In the genomic region with DNA sequence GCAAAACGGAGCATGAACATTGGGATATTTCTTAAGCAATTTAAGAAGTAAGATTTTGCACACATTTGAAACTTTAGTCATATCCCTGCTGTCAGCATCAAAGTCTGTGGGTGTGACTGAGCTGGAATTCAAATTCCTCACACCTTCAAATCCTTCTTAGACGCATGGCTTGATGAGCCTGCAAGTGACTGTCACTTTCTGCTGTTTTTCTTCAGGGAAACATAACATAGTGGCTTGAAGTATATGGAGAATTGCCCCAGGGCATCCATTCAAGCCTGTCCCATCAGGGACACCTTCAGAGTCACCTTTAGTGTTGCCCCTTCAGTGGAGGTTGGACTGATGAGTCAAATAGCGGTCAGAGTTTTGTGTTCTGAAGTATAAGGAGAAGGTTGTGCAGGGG, we compare ENCODE assay signal across 15 cellular contexts. TPM values are rescaled to one million over a fixed set of nuclear protein-coding genes. Genes with fewer than 3 reads are reported as not detected.
DNase-seq lines count a peak whose midpoint lies in the region; ATAC-seq and TF ChIP-seq lines count a peak whose summit lies in the region.
"Had no signal": no experiment of that assay in that cellular context is flagged by ENCODE, and none has a peak within 500 bp of the region (broad histone marks: within the 10 kb centered on the region; RNA-seq: fewer than 3 reads in every experiment).

No MANE protein-coding gene starts in this region.

- H3K4ac ChIP-seq in mesendoderm (ENCODE audit: low read depth, low read length) = no peak overlapping the region

- H4K20me1 ChIP-seq in HCT116 (ENCODE audit: insufficient read depth) = no peaks in the 10 kb centered on the region

- H3K36me3 ChIP-seq in HCT116 (ENCODE audit: control insufficient read depth in 1 of 2, insufficient read depth in 2 of 2, low read length in 2 of 2) (no peaks in the 10 kb centered on the region), mesendoderm (ENCODE audit: control insufficient read depth, insufficient read depth, low read length) (no peaks in the 10 kb centered on the region)

- no peak for TF ChIP-seq RAD21 in HCT116 (IDR thresholded peaks at IDR 0.05; ENCODE audit: low read depth)

- TF ChIP-seq CTCF in HCT116 (IDR thresholded peaks at IDR 0.05 in 2 of 3, conservative IDR thresholded peaks at IDR 0.05 in 1 of 3; ENCODE audit: borderline replicate concordance in 1 of 3, insufficient read depth in 1 of 3, low read depth in 2 of 3, low read length in 2 of 3) (no peak), chondrocyte (IDR thresholded peaks at IDR 0.05) (no peak)

- no peak overlapping the region for H3K18ac ChIP-seq in mesendoderm (ENCODE audit: low read length)

- no peak overlapping the region for H3K4me3 Mint-ChIP-seq in chondrocyte (ENCODE audit: unreplicated experiment)
- H3K4me3 Mint-ChIP-seq: B cell; CD4-positive, alpha-beta memory T cell had no signal

- no peak overlapping the region for H4K8ac ChIP-seq in mesendoderm (ENCODE audit: low read depth, low read length)

- H3K27ac ChIP-seq in HCT116 (ENCODE audit: low read depth, low read length) (no peak overlapping the region), mesendoderm (ENCODE audit: low read depth, low read length) (no peak overlapping the region)
- H3K27ac ChIP-seq: C4-2B, HL-60 had no signal

- peaks cover 0 to 10% of the 10 kb centered on the region in 2 experiments; a peak in 2 of 4 replicates for H3K4me1 ChIP-seq in HCT116 (ENCODE audit: control insufficient read depth in 1 of 2, insufficient read depth in 2 of 2, low read length in 2 of 2)
- peaks cover 19% of the 10 kb centered on the region for H3K4me1 ChIP-seq in mesendoderm (ENCODE audit: control insufficient read depth, low read depth, low read length)

- no peak overlapping the region for H3K23ac ChIP-seq in mesendoderm (ENCODE audit: low read length)

- no peak overlapping the region for H3K56ac ChIP-seq in mesendoderm (ENCODE audit: low read length)

- DNase-seq in ELR (ENCODE audit: low read depth) (peak; percentile 27), HCT116 (ENCODE audit: low read depth, low spot score) (no peak), chondrocyte (ENCODE audit: low spot score) (no peak), mesendoderm (peak; percentile 71), C1 segment of cervical spinal cord (lab: John Stamatoyannopoulos, UW) (no peak), SK-N-DZ (ENCODE audit: low spot score) (no peak)
- DNase-seq: CD4-positive, alpha-beta memory T cell; DMS153; DMS79 treated with DMSO at 0.1 percent for 48 hours; EL; GDM1 had no signal

- no TSS peak for BruUV-seq in HCT116 (replicated peaks; lab: Mats Ljungman, UMichigan)

- peak overlapping the region; percentile 53 for H3K27ac Mint-ChIP-seq in chondrocyte (ENCODE audit: unreplicated experiment)
- H3K27ac Mint-ChIP-seq: B cell; CD4-positive, alpha-beta memory T cell had no signal

- ATAC-seq in HCT116 (0 out of 2 replicates have a peak, but pooled peaks have one; percentile 32), HG02938 (IDR thresholded peaks at IDR 0.05; ENCODE audit: unreplicated experiment) (no peak)

- POLR2A ChIA-PET in HCT116 (lab: Charles Lee) = no interaction called here

- H2BK5ac ChIP-seq in mesendoderm (ENCODE audit: low read length) = no peak overlapping the region

- H3K9me3 Mint-ChIP-seq in chondrocyte (ENCODE audit: low read depth) = no peaks in the 10 kb centered on the region
- H3K9me3 Mint-ChIP-seq: CD4-positive, alpha-beta memory T cell had no signal

- RAD21 ChIA-PET in HCT116 (lab: Charles Lee; ENCODE audit: low non-redundant PET in 1 of 2, low total read pairs in 2 of 2, uncharacterized antibody in 2 of 2, unreplicated experiment in 2 of 2) = no interaction called here

- H3K4me2 ChIP-seq in HCT116 (ENCODE audit: low read length) (no peak overlapping the region), mesendoderm (ENCODE audit: low read length) (no peak overlapping the region)

- no peak overlapping the region for H3K4me3 ChIP-seq in HCT116 (replicated peaks in 1 of 2; ENCODE audit: low read depth in 1 of 2, low read length in 2 of 2)
- H3K4me3 ChIP-seq in mesendoderm (ENCODE audit: low read length) = no peak overlapping the region

- no peak overlapping the region for H4K5ac ChIP-seq in mesendoderm (ENCODE audit: low read length)

- H2BK15ac ChIP-seq in mesendoderm (replicated peaks; ENCODE audit: low read depth) = no peak overlapping the region

- no peaks in the 10 kb centered on the region for H3K9me3 ChIP-seq in HCT116 (ENCODE audit: control insufficient read depth in 1 of 2, insufficient read depth in 1 of 2, low read depth in 1 of 2, low read length in 2 of 2)

- no peaks in the 10 kb centered on the region for H3K27me3 Mint-ChIP-seq in chondrocyte (ENCODE audit: low read depth)

- intact Hi-C loops in HCT116 (cut with micrococcal nuclease) = no loop called here

- no CpG with 5 or more reads among the region's 3 CpGs for WGBS in mesendoderm (ENCODE audit: extremely low coverage, insufficient coverage, low lambda C conversion rate)

- no peak overlapping the region for H2AFZ ChIP-seq in HCT116 (ENCODE audit: low read depth, low read length, poor library complexity, severe bottlenecking)

- no peaks in the 10 kb centered on the region for H3K79me1 ChIP-seq in mesendoderm (ENCODE audit: low read length)

- no peaks in the 10 kb centered on the region for H3K9me2 ChIP-seq in HCT116 (ENCODE audit: insufficient read depth)

- no peaks in the 10 kb centered on the region for H3K27me3 ChIP-seq in HCT116 (ENCODE audit: insufficient read depth, low read length)
- no peaks in the 10 kb centered on the region for H3K27me3 ChIP-seq in mesendoderm (ENCODE audit: insufficient read depth, low read length, poor library complexity)

- no peak overlapping the region for H2BK120ac ChIP-seq in mesendoderm (ENCODE audit: low read depth, low read length)

- H3K9ac ChIP-seq in HCT116 (ENCODE audit: low read length) (no peak overlapping the region), mesendoderm (ENCODE audit: low read length) (no peak overlapping the region)

- H3K79me2 ChIP-seq in HCT116 (ENCODE audit: insufficient read depth, low read length) (no peaks in the 10 kb centered on the region), mesendoderm (ENCODE audit: control insufficient read depth, insufficient read depth, low read length) (no peaks in the 10 kb centered on the region)

- TF ChIP-seq POLR2A in HCT116 (IDR thresholded peaks at IDR 0.05; ENCODE audit: borderline replicate concordance, extremely low read depth, insufficient read depth, insufficient read length) = no peak

- peaks cover 5% of the 10 kb centered on the region for H3K36me3 Mint-ChIP-seq in chondrocyte (ENCODE audit: low read depth)
- H3K36me3 Mint-ChIP-seq: CD4-positive, alpha-beta memory T cell had no signal

- H3K4me1 Mint-ChIP-seq in chondrocyte (ENCODE audit: low read depth) = peaks cover 55% of the 10 kb centered on the region

- CTCF ChIA-PET in HCT116 (lab: Charles Lee) = no interaction called here

- H2AK5ac ChIP-seq in mesendoderm (ENCODE audit: low read length) = no peak overlapping the region

TF ChIP-seq in HCT116, 20 proteins besides CTCF, POLR2A, EP300 and RAD21:
- TF ChIP-seq FOSL1 (IDR thresholded peaks at IDR 0.05; ENCODE audit: low read depth) (0 out of 2 replicates have a peak, but pooled peaks have one; percentile 11), SRF (IDR thresholded peaks at IDR 0.05; ENCODE audit: low read depth) (no peak)

RNA-seq across cellular contexts. Expression of a gene that starts 17.4 kb away (rescaled TPM):
- total RNA-seq in HCT116 (2021; ENCODE audit: unreplicated experiment) (1.8 TPM), chondrocyte (4.2 to 8.9 TPM (median 4.4 TPM) in 3 replicates)
- 0.39 and 0.44 TPM in 2 replicates for polyA plus RNA-seq in HCT116 (2012)
- 10.2 TPM for polyA plus RNA-seq in mesendoderm (2013, experiment 1 of 2)
- polyA plus RNA-seq in mesendoderm (2013, experiment 2 of 2) = 10.5 TPM
- 1.0 TPM in 2 replicates for polyA plus RNA-seq in SK-N-DZ (2014; cell fraction: cytosol; rRNA removed)
- 1.6 and 2.4 TPM in 2 replicates for polyA plus RNA-seq in SK-N-DZ (2014; cell fraction: nucleus; rRNA removed)

Comparison
In these comparisons a context has a peak if more than half of its experiments do, and no peak if none do; other contexts are left out.
1. DNase-seq: peak in ELR (single experiment) and mesendoderm (single experiment); none in HCT116 (single experiment), chondrocyte (single experiment), C1 segment of cervical spinal cord (0 of 14) and SK-N-DZ (single experiment).